Comparison of ENCODE assay signal across 1 cellular context in genomic region chr12:50013361-50014147, GRCh38.
TF ChIP-seq lines count a peak whose summit lies in the region.

No MANE protein-coding gene starts in this region.

TF ChIP-seq in HCT116, 20 proteins besides CTCF, POLR2A, EP300 and RAD21 (continued from another document):
- TF ChIP-seq POLR2AphosphoS5 (IDR thresholded peaks at IDR 0.05; ENCODE audit: low read depth, low read length) (no peak), CEBPB (IDR thresholded peaks at IDR 0.05; ENCODE audit: low read depth) (no peak), ATF3 (IDR thresholded peaks at IDR 0.05) (no peak), CBX3 (IDR thresholded peaks at IDR 0.05; ENCODE audit: low read depth) (no peak), ELF1 (IDR thresholded peaks at IDR 0.05; ENCODE audit: borderline replicate concordance, low read depth) (no peak), EGR1 (IDR thresholded peaks at IDR 0.05; ENCODE audit: low read depth) (no peak), TCF7L2 (IDR thresholded peaks at IDR 0.05; ENCODE audit: borderline replicate concordance, extremely low read depth, insufficient read depth, insufficient read length) (no peak), REST (IDR thresholded peaks at IDR 0.05; ENCODE audit: low read depth) (no peak), JUND (IDR thresholded peaks at IDR 0.05) (no peak), SP1 (IDR thresholded peaks at IDR 0.05; ENCODE audit: low read depth) (no peak), ZBTB33 (IDR thresholded peaks at IDR 0.05; ENCODE audit: extremely low read depth, insufficient replicate concordance, low read length) (no peak), EZH2phosphoT487 (IDR thresholded peaks at IDR 0.05; ENCODE audit: borderline replicate concordance) (no peak), ZFX (IDR thresholded peaks at IDR 0.05) (no peak), EZH2 (IDR thresholded peaks at IDR 0.05) (no peak), ZNF274 (IDR thresholded peaks at IDR 0.05; ENCODE audit: low read depth, low read length) (no peak), SIN3A (IDR thresholded peaks at IDR 0.05; ENCODE audit: low read depth) (no peak), SRF (IDR thresholded peaks at IDR 0.05; ENCODE audit: low read depth) (no peak), MAX (IDR thresholded peaks at IDR 0.05) (no peak)
